Comparison of ENCODE assay signal across 1 cellular context in the genomic region with DNA sequence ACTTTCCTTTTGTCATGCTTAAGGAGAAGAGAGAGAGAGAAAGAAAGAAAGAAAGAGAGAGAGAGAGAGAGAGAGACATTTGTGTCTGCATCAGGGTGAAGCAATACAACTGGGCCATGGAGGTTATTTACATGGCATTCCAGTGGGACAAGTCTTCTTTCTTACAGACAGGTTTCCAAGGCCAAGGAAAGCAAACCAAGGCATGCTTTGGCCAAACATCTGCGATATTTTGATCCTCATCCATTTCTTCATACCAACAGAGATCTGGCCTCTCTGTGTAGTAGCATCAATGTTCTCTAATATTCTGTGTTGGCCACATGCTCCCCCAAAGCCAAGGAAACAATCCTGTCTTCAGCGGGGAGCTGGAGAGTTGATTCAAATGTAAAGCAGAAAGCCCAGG.
TF ChIP-seq lines count a peak whose summit lies in the region.

No MANE protein-coding gene starts in this region.

TF ChIP-seq in H1, 55 proteins besides CTCF, POLR2A, EP300 and RAD21 (continued from another document):
- TF ChIP-seq JUND (IDR thresholded peaks at IDR 0.05; ENCODE audit: low read length) (no peak), SIN3A (conservative IDR thresholded peaks at IDR 0.05 in 1 of 2, IDR thresholded peaks at IDR 0.05 in 1 of 2; ENCODE audit: low read depth in 1 of 2, low read length in 2 of 2) (no peak), SP4 (IDR thresholded peaks at IDR 0.05; ENCODE audit: low read length) (no peak)
- TF ChIP-seq, protein P1, sequence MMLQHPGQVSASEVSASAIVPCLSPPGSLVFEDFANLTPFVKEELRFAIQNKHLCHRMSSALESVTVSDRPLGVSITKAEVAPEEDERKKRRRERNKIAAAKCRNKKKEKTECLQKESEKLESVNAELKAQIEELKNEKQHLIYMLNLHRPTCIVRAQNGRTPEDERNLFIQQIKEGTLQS (IDR thresholded peaks at IDR 0.05; ENCODE audit: insufficient read depth, low read depth, low read length): no peak
